ENCODE assay signal across 1 cellular context in the genomic region with DNA sequence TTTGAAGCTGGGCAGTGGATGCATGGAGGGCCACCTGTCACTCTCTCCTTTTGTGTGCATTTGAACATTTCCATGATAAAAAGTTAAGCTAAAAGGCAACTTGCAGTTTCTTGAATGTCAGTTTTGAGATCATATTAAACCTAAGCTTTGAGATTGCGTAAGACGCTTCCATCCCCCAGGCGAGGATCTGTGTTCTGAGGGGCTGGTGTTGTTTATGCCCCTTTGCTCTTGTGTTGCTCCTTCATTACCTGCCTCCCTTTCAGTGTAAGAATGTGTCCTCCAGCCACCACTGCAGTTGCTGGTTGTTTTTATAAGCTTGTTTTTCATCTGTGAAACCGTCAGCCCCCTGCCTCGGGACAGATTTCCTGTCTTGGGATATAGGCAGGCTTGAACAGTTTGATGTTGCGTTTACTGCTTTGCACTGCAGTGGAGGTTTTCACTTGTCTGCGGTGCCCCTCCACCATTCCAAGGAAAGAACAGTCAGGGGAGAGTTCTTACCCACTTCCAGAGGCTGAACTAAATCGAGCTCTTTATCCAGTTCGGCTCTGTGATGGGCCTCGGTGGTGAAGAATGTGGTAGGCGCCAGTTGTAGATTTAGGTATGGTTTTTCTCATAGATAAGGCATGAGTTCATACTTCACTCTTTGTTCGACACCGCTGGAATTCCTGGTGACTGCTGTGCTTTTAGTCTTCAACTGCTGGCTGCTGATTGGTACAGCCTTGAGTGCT.
TF ChIP-seq lines count a peak whose summit lies in the region.

No MANE protein-coding gene starts in this region.

TF ChIP-seq in endothelial cell of umbilical vein, 7 proteins besides CTCF, POLR2A, EP300 and RAD21 (continued from another document):
- no peak for TF ChIP-seq MYC (IDR thresholded peaks at IDR 0.05; ENCODE audit: low read depth, low read length)
- no peak for TF ChIP-seq JUN (IDR thresholded peaks at IDR 0.05; ENCODE audit: borderline replicate concordance, insufficient read depth, insufficient read length, low read depth)
- TF ChIP-seq GATA2 (IDR thresholded peaks at IDR 0.05; ENCODE audit: insufficient read depth, insufficient read length, low read depth, low read length) = no peak
- TF ChIP-seq POLR2AphosphoS5 (IDR thresholded peaks at IDR 0.05; ENCODE audit: insufficient read depth, low read depth, low read length) = no peak
- no peak for TF ChIP-seq EZH2 (IDR thresholded peaks at IDR 0.05; ENCODE audit: borderline replicate concordance, low read depth, low read length, severe bottlenecking)
- TF ChIP-seq, protein P1, sequence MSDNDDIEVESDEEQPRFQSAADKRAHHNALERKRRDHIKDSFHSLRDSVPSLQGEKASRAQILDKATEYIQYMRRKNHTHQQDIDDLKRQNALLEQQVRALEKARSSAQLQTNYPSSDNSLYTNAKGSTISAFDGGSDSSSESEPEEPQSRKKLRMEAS (IDR thresholded peaks at IDR 0.05; ENCODE audit: insufficient read depth, insufficient read length) = no peak
